9 cellular contexts compared by ENCODE assay signal in the genomic region with DNA sequence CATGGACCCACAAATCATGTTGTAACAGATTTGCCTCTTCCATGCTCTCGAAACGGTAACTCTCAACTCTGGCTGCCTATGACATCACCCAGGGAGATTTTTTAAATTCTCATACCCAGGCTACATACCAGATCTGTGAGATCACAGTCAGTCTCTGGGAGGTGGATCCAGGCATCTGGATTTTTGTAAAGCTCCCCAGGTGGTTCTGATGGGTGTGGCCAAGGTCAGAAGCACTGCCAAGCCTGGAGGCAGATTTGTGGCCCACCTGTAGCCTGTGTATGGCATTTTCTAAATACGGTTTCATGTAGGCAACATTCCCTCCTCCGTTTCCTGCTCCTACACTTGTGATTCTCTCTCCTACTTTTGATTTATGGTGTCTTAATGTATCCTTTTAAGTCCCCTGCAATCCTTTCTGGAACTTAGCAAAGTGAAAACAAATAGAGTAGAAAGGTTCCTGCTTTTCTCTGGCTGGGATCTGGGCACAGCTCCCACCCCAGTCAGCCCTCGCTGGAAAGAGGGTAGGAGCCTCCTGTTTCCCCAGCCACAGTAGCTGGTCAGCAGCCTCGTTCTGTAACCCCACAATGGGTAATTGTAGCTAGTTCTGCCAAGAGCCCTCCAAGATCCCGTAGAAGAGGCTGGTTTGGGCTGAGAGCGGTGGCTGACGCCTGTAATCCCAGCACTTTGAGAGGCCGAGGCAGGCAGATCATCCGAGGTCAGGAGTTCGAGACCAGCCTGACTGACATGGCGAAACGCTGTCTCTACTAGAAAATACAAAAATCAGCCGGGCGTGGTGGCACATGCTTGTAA.
A peak's percentile ranks its signal among the peaks of the same experiment; 100 is the strongest.
DNase-seq lines count a peak whose midpoint lies in the region; ATAC-seq, FAIRE-seq and TF ChIP-seq lines count a peak whose summit lies in the region.
"Had no signal": no experiment of that assay in that cellular context is flagged by ENCODE, and none has a peak within 500 bp of the region (broad histone marks: within the 10 kb centered on the region; RNA-seq: fewer than 3 reads in every experiment).

No MANE protein-coding gene starts in this region.

- FAIRE-seq in H54 (lab: Jason Lieb, UNC) = peak; percentile 87

- ATAC-seq in RWPE2 (ENCODE audit: low read depth) (peak; percentile 90), HG02973 (IDR thresholded peaks at IDR 0.05; ENCODE audit: unreplicated experiment) (no peak), T-helper 17 cell (no peak)

- peaks cover 16% of the 10 kb centered on the region for H3K4me1 ChIP-seq in RWPE2 (ENCODE audit: insufficient read depth, poor library complexity, severe bottlenecking)

- H3K36me3 ChIP-seq in RWPE2 (ENCODE audit: low read depth) = no peaks in the 10 kb centered on the region

- no peak overlapping the region for H3K4me3 ChIP-seq in RWPE2 (ENCODE audit: severe bottlenecking)
- H3K4me3 ChIP-seq in skeletal muscle cell (ENCODE audit: low read depth, low read length) = no peak overlapping the region

- no peak overlapping the region for H3K27ac Mint-ChIP-seq in T-helper 17 cell

- no peak for TF ChIP-seq CTCF in RWPE2 (IDR thresholded peaks at IDR 0.05; ENCODE audit: poor library complexity, severe bottlenecking)

- peaks cover 54% of the 10 kb centered on the region for H3K27me3 Mint-ChIP-seq in T-helper 17 cell

- H3K27me3 ChIP-seq in RWPE2 (ENCODE audit: insufficient read depth, poor library complexity, severe bottlenecking) = no peaks in the 10 kb centered on the region

- no peaks in the 10 kb centered on the region for H3K9me3 ChIP-seq in RWPE2 (ENCODE audit: severe bottlenecking)
- no peaks in the 10 kb centered on the region for H3K9me3 ChIP-seq in T-helper 17 cell (ENCODE audit: control insufficient read depth, low read length, poor library complexity, severe bottlenecking)

- no peaks in the 10 kb centered on the region for H3K36me3 Mint-ChIP-seq in T-helper 17 cell (ENCODE audit: low read depth)

- H3K4me1 Mint-ChIP-seq in T-helper 17 cell = peaks cover 2% of the 10 kb centered on the region

- peak overlapping the region; percentile 54 for H3K27ac ChIP-seq in RWPE2 (ENCODE audit: poor library complexity, severe bottlenecking)

- peak; percentile 82 for DNase-seq in H54 (ENCODE audit: insufficient read length, low spot score)
- DNase-seq in RWPE2 (ENCODE audit: low spot score) = no peak
- DNase-seq in hepatic stellate cell (ENCODE audit: low spot score) = peak; percentile 87
- peak; percentile 48 for DNase-seq in skeletal muscle cell (ENCODE audit: low read depth)
- DNase-seq in ecto neural progenitor cell (ENCODE audit: low spot score) = no peak
- DNase-seq in T-helper 17 cell = no peak
- DNase-seq in OCI-M2 (lab: John Stamatoyannopoulos, UW; ENCODE audit: unreplicated experiment) = no peak
- DNase-seq: anterior cingulate cortex had no signal

- no peak for TF ChIP-seq POLR2A in H54 (IDR thresholded peaks at IDR 0.05; ENCODE audit: low read depth, low read length)

- H3K4me3 Mint-ChIP-seq in T-helper 17 cell = no peak overlapping the region

Comparison
In these comparisons a context has a peak if more than half of its experiments do, and no peak if none do; other contexts are left out.
1. DNase-seq: peak in H54 (single experiment), hepatic stellate cell (single experiment) and skeletal muscle cell (single experiment); none in RWPE2 (single experiment), ecto neural progenitor cell (single experiment), T-helper 17 cell (0 of 3) and OCI-M2 (single experiment).